8 cellular contexts compared by ENCODE assay signal in the genomic region with DNA sequence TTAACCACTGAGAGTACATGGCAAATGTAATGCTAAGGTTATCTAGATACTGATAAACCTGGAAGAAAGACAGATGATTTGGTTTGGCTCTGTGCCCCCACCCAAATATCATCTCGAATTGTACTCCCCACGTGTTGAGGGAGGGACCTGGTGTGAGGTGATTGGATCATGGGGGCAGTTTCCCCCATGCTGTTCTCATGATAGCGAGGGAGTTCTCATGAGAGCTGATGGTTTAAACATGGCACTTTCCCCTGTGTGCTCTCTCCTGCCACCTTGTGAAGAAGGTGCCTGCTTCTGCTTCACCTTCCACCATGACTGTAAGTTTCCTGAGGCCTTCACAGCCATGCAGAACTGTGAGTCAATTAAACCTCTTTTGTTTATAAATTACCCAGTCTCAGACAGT. TPM values are rescaled to one million over a fixed set of nuclear protein-coding genes. Genes with fewer than 3 reads are reported as not detected.
DNase-seq lines count a peak whose midpoint lies in the region; ATAC-seq and TF ChIP-seq lines count a peak whose summit lies in the region.

No MANE protein-coding gene starts in this region.

- H3K36me3 ChIP-seq in aorta (ENCODE audit: control insufficient read depth in 1 of 2, insufficient read depth in 2 of 2, low read length in 1 of 2) (peaks cover 0 to 2% of the 10 kb centered on the region in 2 donors), lower lobe of right lung (no peaks in the 10 kb centered on the region)

- H3K27me3 ChIP-seq in aorta (ENCODE audit: control insufficient read depth in 1 of 2, insufficient read depth in 2 of 2, low read length in 1 of 2) (no peaks in the 10 kb centered on the region), lower lobe of right lung (ENCODE audit: low read depth) (no peaks in the 10 kb centered on the region)

- POLR2A ChIA-PET in AG04449 (lab: Yijun Ruan, JAX), result no interaction called here

- H3K4me3 ChIP-seq in AG04449 (ENCODE audit: low read depth, low read length) (no peak overlapping the region), aorta (ENCODE audit: low read length in 2 of 2) (no peak overlapping the region), lower lobe of right lung (no peak overlapping the region)

- H3K9me3 ChIP-seq in aorta (ENCODE audit: control insufficient read depth, low read length) (no peaks in the 10 kb centered on the region), lower lobe of right lung (no peaks in the 10 kb centered on the region)

- ATAC-seq in GM21619 (IDR thresholded peaks at IDR 0.05; ENCODE audit: unreplicated experiment) (no peak), HG03520 (IDR thresholded peaks at IDR 0.05; ENCODE audit: unreplicated experiment) (no peak), aorta (ENCODE audit: low FRiP score) (no peak), lower lobe of right lung (no peak)

- DNase-seq in AG04449 (ENCODE audit: low read depth, low spot score) (no peak), OCI-M1 (lab: John Stamatoyannopoulos, UW) (peak; percentile 70), fibroblast of peridontal ligament (ENCODE audit: extremely low read depth) (peak; percentile 3), aorta (no peak), lower lobe of right lung (no peak)

- intact Hi-C loops in aorta (cut with DNase I), result no loop called here
- intact Hi-C loops in lower lobe of right lung (cut with DNase I), result no loop called here

- WGBS in aorta, 2 donors, result 28 to 36% methylated on average over 3 of the region's 3 CpGs

- no peaks in the 10 kb centered on the region for H3K4me1 ChIP-seq in aorta (ENCODE audit: control insufficient read depth in 1 of 2, insufficient read depth in 2 of 2, low read length in 2 of 2)
- H3K4me1 ChIP-seq in lower lobe of right lung, result peaks cover 9% of the 10 kb centered on the region

- TF ChIP-seq CTCF in AG04449 (IDR thresholded peaks at IDR 0.05; ENCODE audit: insufficient read depth, low read length, missing control alignments), result peak; percentile 5
- TF ChIP-seq CTCF in GM12873 (IDR thresholded peaks at IDR 0.05; ENCODE audit: insufficient read depth, low read depth, low read length, missing control alignments), result peak; percentile 51
- TF ChIP-seq CTCF in lower lobe of right lung (IDR thresholded peaks at IDR 0.05), result no peak

- H3K27ac ChIP-seq in aorta (ENCODE audit: low read depth in 1 of 2, low read length in 2 of 2), result no peak overlapping the region
- H3K27ac ChIP-seq in lower lobe of right lung, result no peak overlapping the region

- CTCF ChIA-PET in AG04449 (lab: Yijun Ruan, JAX), result interaction anchor here (1.3 kb wide), 1 partner anchor 38 kb away, joined by 3 read pairs; no protein-coding TSS in a partner anchor

RNA-seq across cellular contexts. Expression of gene NOXRED1, which starts 14.2 kb away (rescaled TPM):
- 1 to 10 TPM in 1 of 2 donors, under 1 TPM in 1; 0.32 to 1.0 TPM for total RNA-seq in aorta
- polyA plus RNA-seq in aorta, result under 1 TPM in 1 of 2 donors, not detected in 1; 0.13 TPM
- total RNA-seq in lower lobe of right lung, result 0.77 TPM

RNA-seq across cellular contexts. Expression of gene SAMD15, which starts 32.0 kb away (rescaled TPM):
- total RNA-seq in aorta (under 1 TPM; 0.42 to 0.71 TPM), lower lobe of right lung (2.8 TPM)
- 1 to 10 TPM in 1 of 2 donors, under 1 TPM in 1; 0.36 to 7.4 TPM for polyA plus RNA-seq in aorta

RNA-seq across cellular contexts. Expression of gene TMED8, which starts 32.2 kb away (rescaled TPM):
- 1 to 10 TPM; 8.0 to 9.4 TPM for total RNA-seq in aorta
- polyA plus RNA-seq in aorta, result 1 to 10 TPM; 2.5 to 4.0 TPM
- 12.1 TPM for total RNA-seq in lower lobe of right lung

RNA-seq across cellular contexts. Expression of gene VIPAS39, which starts 48.3 kb away (rescaled TPM):
- 10 to 100 TPM; 13.4 to 17.0 TPM for total RNA-seq in aorta
- polyA plus RNA-seq in aorta, result 10 to 100 TPM in 1 of 2 donors, 1 to 10 TPM in 1; 6.1 to 17.3 TPM
- total RNA-seq in lower lobe of right lung, result 18.4 TPM

RNA-seq across cellular contexts. Expression of gene AHSA1, which starts 48.8 kb away (rescaled TPM):
- total RNA-seq in aorta (100 to 1,000 TPM in 1 of 2 donors, 10 to 100 TPM in 1; 66.5 to 110 TPM), lower lobe of right lung (122 TPM)
- 10 to 100 TPM; 77.2 to 93.7 TPM for polyA plus RNA-seq in aorta

Comparison
In these comparisons a context has a peak if more than half of its experiments do, and no peak if none do; other contexts are left out.
1. DNase-seq: peak in OCI-M1 (single experiment) and fibroblast of peridontal ligament (single experiment); none in AG04449 (single experiment), aorta (0 of 2) and lower lobe of right lung (single experiment).